In genomic region chr1:181090653-181091126, GRCh38 we compare ENCODE assay signal across 8 cellular contexts. TPM values are rescaled to one million over a fixed set of nuclear protein-coding genes. Genes with fewer than 3 reads are reported as not detected.
DNase-seq lines count a peak whose midpoint lies in the region; ATAC-seq and TF ChIP-seq lines count a peak whose summit lies in the region.

No MANE protein-coding gene starts in this region.

- intact Hi-C loops in uterus (cut with DNase I; ENCODE audit: low total_unique reads), result no loop called here

- H3K9me3 Mint-ChIP-seq in mesothelial cell of epicardium, result no peaks in the 10 kb centered on the region

- peak overlapping the region; percentile 94 for H3K4me3 ChIP-seq in GM12864 (ENCODE audit: low read depth, low read length)
- peak overlapping the region; percentile 86 for H3K4me3 ChIP-seq in OCI-LY3 (ENCODE audit: low read length)
- peak overlapping the region; percentile 90 for H3K4me3 ChIP-seq in brain microvascular endothelial cell (ENCODE audit: low read depth, low read length)
- peak overlapping the region; percentile 74 to 94 for H3K4me3 ChIP-seq in uterus

- no peak for ATAC-seq in GM19328 (IDR thresholded peaks at IDR 0.05; ENCODE audit: unreplicated experiment)

- H3K4me1 ChIP-seq in OCI-LY3 (ENCODE audit: low read length) (peaks cover 57% of the 10 kb centered on the region), uterus (peaks cover 0 to 12% of the 10 kb centered on the region in 2 donors)

- DNase-seq in GM12864 (ENCODE audit: low read depth) (peak; percentile 51), brain microvascular endothelial cell (no peak), mesothelial cell of epicardium (ENCODE audit: low spot score in 2 of 2, unreplicated experiment in 2 of 2) (no peak), uterus (no peak), mesenteric fat pad (ENCODE audit: low spot score) (no peak), foreskin melanocyte (no peak)

- peaks cover 46% of the 10 kb centered on the region for H3K4me1 Mint-ChIP-seq in mesothelial cell of epicardium

- no peaks in the 10 kb centered on the region for H3K9me3 ChIP-seq in OCI-LY3 (ENCODE audit: insufficient read depth, low read length)
- H3K9me3 ChIP-seq in uterus, result no peaks in the 10 kb centered on the region

- H3K36me3 ChIP-seq in OCI-LY3 (replicated peaks; ENCODE audit: low read depth, low read length) (peaks cover 60% of the 10 kb centered on the region), brain microvascular endothelial cell (replicated peaks) (no peaks in the 10 kb centered on the region), uterus (no peaks in the 10 kb centered on the region)

- H3K4me2 ChIP-seq in OCI-LY3 (ENCODE audit: low read length), result peak overlapping the region; percentile 70

- H3K27me3 ChIP-seq in OCI-LY3 (ENCODE audit: low read depth, low read length) (peaks cover 5% of the 10 kb centered on the region; the same call in 1 of the 2 replicates), brain microvascular endothelial cell (replicated peaks) (no peaks in the 10 kb centered on the region), uterus (no peaks in the 10 kb centered on the region)

- TF ChIP-seq CTCF in GM12864 (IDR thresholded peaks at IDR 0.05; ENCODE audit: low read depth, low read length, missing control alignments) (no peak), OCI-LY3 (IDR thresholded peaks at IDR 0.05; ENCODE audit: low read depth, low read length) (no peak), brain microvascular endothelial cell (IDR thresholded peaks at IDR 0.05; ENCODE audit: low read depth, low read length, missing control alignments) (no peak), mesothelial cell of epicardium (IDR thresholded peaks at IDR 0.05; ENCODE audit: unreplicated experiment) (no peak), uterus (IDR thresholded peaks at IDR 0.05) (no peak)

- no peaks in the 10 kb centered on the region for H3K27me3 Mint-ChIP-seq in mesothelial cell of epicardium (ENCODE audit: low read depth)

- peak overlapping the region; percentile 100 for H3K9ac ChIP-seq in OCI-LY3 (ENCODE audit: low read length)

- H3K79me2 ChIP-seq in OCI-LY3 (ENCODE audit: low read length), result peaks cover 86% of the 10 kb centered on the region

- no peak overlapping the region for H2AFZ ChIP-seq in OCI-LY3 (ENCODE audit: low read depth, low read length)

- H3K27ac ChIP-seq in OCI-LY3 (ENCODE audit: low read length) (peak overlapping the region; percentile 98), brain microvascular endothelial cell (peak overlapping the region; percentile 51), uterus (peak overlapping the region; percentile 98 to 99)

- H3K36me3 Mint-ChIP-seq in mesothelial cell of epicardium, result peaks cover 1% of the 10 kb centered on the region

- H3K27ac Mint-ChIP-seq in mesothelial cell of epicardium, result peak overlapping the region; percentile 93

- in situ Hi-C loops in brain microvascular endothelial cell (cut with HindIII; ENCODE audit: low pct_ligation_motif_present, low sequenced_read_pairs), result no loop called here

- H3K4me3 Mint-ChIP-seq in mesothelial cell of epicardium, result peak overlapping the region; percentile 89

- TF ChIP-seq POLR2A in uterus (IDR thresholded peaks at IDR 0.05), result no peak

- peaks cover 59% of the 10 kb centered on the region for H4K20me1 ChIP-seq in OCI-LY3 (ENCODE audit: insufficient read depth, low read length)

RNA-seq across cellular contexts. Expression of gene IER5, which starts 2.2 kb away (rescaled TPM):
- total RNA-seq in mesothelial cell of epicardium (12.9 to 14.1 TPM (median 13.4 TPM) in 3 replicates), uterus (10 to 100 TPM; 19.4 to 34.8 (median 24.2) TPM), mesenteric fat pad (9.9 TPM)

RNA-seq across cellular contexts. Expression of gene MR1, which starts 56.9 kb away (rescaled TPM):
- total RNA-seq in mesothelial cell of epicardium (4.2 to 5.5 TPM (median 4.7 TPM) in 3 replicates), uterus (10 to 100 TPM; 13.8 to 29.7 (median 16.2) TPM), mesenteric fat pad (14.2 TPM)
